ENCODE assay signal across 11 cellular contexts in the genomic region with DNA sequence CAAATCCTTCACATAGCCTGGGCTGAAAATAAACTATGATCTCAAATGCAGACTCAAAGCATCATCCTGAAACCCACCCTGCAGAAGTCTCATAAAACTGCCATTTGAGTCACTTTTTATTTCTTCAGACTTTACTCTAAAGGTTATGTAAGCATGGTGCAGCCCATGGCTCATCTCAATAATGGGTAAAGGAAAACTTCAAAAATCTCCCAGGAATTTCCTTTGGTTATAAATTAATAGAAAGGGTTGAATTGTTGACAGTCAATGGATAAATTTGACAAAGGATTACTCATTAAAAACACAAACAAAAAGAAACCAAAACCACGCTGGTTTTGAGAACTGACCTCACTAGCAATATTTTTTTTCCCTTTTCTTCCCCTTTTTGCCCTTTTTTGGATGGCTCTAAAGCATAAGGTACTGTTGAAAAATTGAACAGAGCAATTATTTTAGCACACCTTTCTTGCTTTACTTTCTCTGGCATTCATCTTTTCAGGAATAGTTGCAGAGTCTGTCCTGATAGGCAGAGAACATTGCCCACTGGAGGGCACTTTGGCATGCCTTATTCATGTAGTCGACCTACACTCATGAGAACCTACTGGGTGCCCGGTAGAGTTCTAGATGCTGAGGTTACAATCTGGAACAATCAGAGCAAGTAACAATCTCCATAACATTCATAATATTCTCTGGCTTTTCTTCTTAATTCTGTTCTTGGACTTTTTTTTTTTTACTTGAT.
DNase-seq lines count a peak whose midpoint lies in the region; ATAC-seq, FAIRE-seq and TF ChIP-seq lines count a peak whose summit lies in the region.
"Had no signal": no experiment of that assay in that cellular context is flagged by ENCODE, and none has a peak within 500 bp of the region (broad histone marks: within the 10 kb centered on the region; RNA-seq: fewer than 3 reads in every experiment).

No MANE protein-coding gene starts in this region.

- WGBS in endodermal cell (ENCODE audit: insufficient coverage in 1 of 2, insufficient read length in 1 of 2), 2 experiments: 93 to 94% methylated on average over 3 of the region's 3 CpGs

- in situ Hi-C loops in ACHN (cut with HindIII; ENCODE audit: low pct_ligation_motif_present, low pct_unique_long_range_greater_than_20kb, low sequenced_read_pairs): no loop called here

- ATAC-seq in GM19463 (IDR thresholded peaks at IDR 0.05; ENCODE audit: unreplicated experiment) (peak; percentile 59), HG03442 (IDR thresholded peaks at IDR 0.05; ENCODE audit: unreplicated experiment) (peak; percentile 53), GM19023 (IDR thresholded peaks at IDR 0.05; ENCODE audit: unreplicated experiment) (no peak)
- no peak for ATAC-seq in activated naive CD8-positive, alpha-beta T cell treated with anti-CD3 and anti-CD28 coated beads, Interleukin-2, amount 50 U/mL, for 24 hours

- TF ChIP-seq CTCF in endodermal cell (conservative IDR thresholded peaks at IDR 0.05): peak; percentile 37

- DNase-seq in ACHN: peak; percentile 85
- DNase-seq in endodermal cell: no peak
- DNase-seq in NCI-H1694 treated with DMSO at 0.1 percent for 48 hours (lab: John Stamatoyannopoulos, UW): no peak
- no peak for DNase-seq in activated naive CD8-positive, alpha-beta T cell treated with anti-CD3 and anti-CD28 coated beads, Interleukin-2, amount 50 U/mL, for 24 hours
- DNase-seq in HTR-8/SVneo (ENCODE audit: insufficient read length, low spot score): no peak
- DNase-seq: foreskin melanocyte had no signal

- H3K9me3 Mint-ChIP-seq in endodermal cell: peaks cover 10% of the 10 kb centered on the region
- H3K9me3 Mint-ChIP-seq in activated naive CD8-positive, alpha-beta T cell treated with anti-CD3 and anti-CD28 coated beads, Interleukin-2, amount 50 U/mL, for 24 hours: peaks cover 7% of the 10 kb centered on the region

- no peaks in the 10 kb centered on the region for H3K27me3 Mint-ChIP-seq in endodermal cell (ENCODE audit: insufficient read depth)
- peaks cover 5% of the 10 kb centered on the region for H3K27me3 Mint-ChIP-seq in activated naive CD8-positive, alpha-beta T cell treated with anti-CD3 and anti-CD28 coated beads, Interleukin-2, amount 50 U/mL, for 24 hours

- H3K27ac ChIP-seq in endodermal cell (ENCODE audit: low read depth, low read length): no peak overlapping the region
- H3K27ac ChIP-seq: BLaER1 treated with 17β-estradiol and CSF1 and Interleukin-3, amounts not matched to agents 10 nM and 100 nM; skin epidermis had no signal

- H3K36me3 Mint-ChIP-seq in endodermal cell (ENCODE audit: low read depth): peaks cover 5% of the 10 kb centered on the region
- H3K36me3 Mint-ChIP-seq in activated naive CD8-positive, alpha-beta T cell treated with anti-CD3 and anti-CD28 coated beads, Interleukin-2, amount 50 U/mL, for 24 hours (ENCODE audit: low read depth): no peaks in the 10 kb centered on the region

- H3K9ac ChIP-seq in endodermal cell (ENCODE audit: extremely low read depth, low read length, poor library complexity, severe bottlenecking): no peak overlapping the region
- H3K9ac ChIP-seq: BLaER1 treated with 17β-estradiol and CSF1 and Interleukin-3, amounts not matched to agents 10 nM and 100 nM had no signal

- no peaks in the 10 kb centered on the region for H3K36me3 ChIP-seq in endodermal cell (ENCODE audit: control insufficient read depth, insufficient read depth, low read length)
- H3K36me3 ChIP-seq: BLaER1 treated with 17β-estradiol and CSF1 and Interleukin-3, amounts not matched to agents 10 nM and 100 nM had no signal

- peaks cover 10% of the 10 kb centered on the region for H3K4me1 ChIP-seq in endodermal cell (ENCODE audit: control insufficient read depth, insufficient read depth, low read length)

- H3K4me3 Mint-ChIP-seq in endodermal cell: no peak overlapping the region
- H3K4me3 Mint-ChIP-seq in activated naive CD8-positive, alpha-beta T cell treated with anti-CD3 and anti-CD28 coated beads, Interleukin-2, amount 50 U/mL, for 24 hours: no peak overlapping the region

- FAIRE-seq in HTR-8/SVneo (lab: Jason Lieb, UNC): no peak

- no peak overlapping the region for H3K27ac Mint-ChIP-seq in endodermal cell
- no peak overlapping the region for H3K27ac Mint-ChIP-seq in activated naive CD8-positive, alpha-beta T cell treated with anti-CD3 and anti-CD28 coated beads, Interleukin-2, amount 50 U/mL, for 24 hours

- no peak overlapping the region for H3K4me3 ChIP-seq in endodermal cell (ENCODE audit: low read length)
- H3K4me3 ChIP-seq: BLaER1 treated with 17β-estradiol and CSF1 and Interleukin-3, amounts not matched to agents 10 nM and 100 nM; skin epidermis had no signal

- H3K4me1 Mint-ChIP-seq in endodermal cell: peaks cover 26% of the 10 kb centered on the region
- H3K4me1 Mint-ChIP-seq in activated naive CD8-positive, alpha-beta T cell treated with anti-CD3 and anti-CD28 coated beads, Interleukin-2, amount 50 U/mL, for 24 hours: peaks cover 31% of the 10 kb centered on the region

- no peaks in the 10 kb centered on the region for H3K9me3 ChIP-seq in endodermal cell (ENCODE audit: control insufficient read depth, low read length)

- H3K27me3 ChIP-seq in endodermal cell (ENCODE audit: control insufficient read depth, insufficient read depth, low read length, poor library complexity, severe bottlenecking): no peaks in the 10 kb centered on the region
- H3K27me3 ChIP-seq: BLaER1 treated with 17β-estradiol and CSF1 and Interleukin-3, amounts not matched to agents 10 nM and 100 nM had no signal

Comparison
In these comparisons a context has a peak if more than half of its experiments do, and no peak if none do; other contexts are left out.
1. ATAC-seq: peak in GM19463 (single experiment) and HG03442 (single experiment); none in activated naive CD8-positive, alpha-beta T cell treated with anti-CD3 and anti-CD28 coated beads, Interleukin-2, amount 50 U/mL, for 24 hours (single experiment) and GM19023 (single experiment).